Comparison of ENCODE assay signal across 1 cellular context in the genomic region with DNA sequence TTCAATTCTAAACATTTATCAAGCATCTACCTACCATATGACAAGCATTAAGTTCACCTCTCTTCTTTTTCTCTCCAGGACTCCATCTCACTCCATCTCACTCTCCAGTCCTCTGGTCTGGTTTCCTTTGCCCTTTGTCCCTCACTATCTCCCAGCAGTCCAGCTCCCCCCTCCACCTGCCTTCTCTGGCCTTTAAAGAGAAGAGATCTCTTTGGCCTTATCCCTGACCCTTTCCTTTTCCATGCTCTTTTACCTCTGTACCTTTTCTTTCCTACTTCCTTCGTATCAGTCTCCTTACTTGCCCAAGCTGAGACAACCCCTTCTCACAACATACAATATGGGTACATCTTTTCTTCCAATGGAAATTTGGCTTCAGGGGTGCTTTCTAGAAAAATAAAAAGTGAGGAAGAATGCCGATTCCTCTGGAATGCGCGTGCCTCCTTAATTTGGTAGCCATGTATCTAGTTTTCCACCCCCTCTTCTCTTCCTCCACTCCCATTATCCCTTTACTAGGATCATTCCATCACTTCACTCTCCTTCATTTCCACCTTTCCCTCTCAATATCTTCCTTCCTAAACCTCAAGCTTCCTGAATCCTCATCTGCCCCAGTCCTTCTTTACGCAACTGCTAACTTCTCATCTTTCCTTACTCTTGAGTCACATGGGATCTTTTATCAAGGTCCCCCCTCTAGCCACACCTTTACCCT.
TF ChIP-seq lines count a peak whose summit lies in the region.

No MANE protein-coding gene starts in this region.

TF ChIP-seq in H1, 55 proteins besides CTCF, POLR2A, EP300 and RAD21:
- TF ChIP-seq TAF1 (IDR thresholded peaks at IDR 0.05; ENCODE audit: low read depth, low read length), result no peak
- TF ChIP-seq, protein P1, sequence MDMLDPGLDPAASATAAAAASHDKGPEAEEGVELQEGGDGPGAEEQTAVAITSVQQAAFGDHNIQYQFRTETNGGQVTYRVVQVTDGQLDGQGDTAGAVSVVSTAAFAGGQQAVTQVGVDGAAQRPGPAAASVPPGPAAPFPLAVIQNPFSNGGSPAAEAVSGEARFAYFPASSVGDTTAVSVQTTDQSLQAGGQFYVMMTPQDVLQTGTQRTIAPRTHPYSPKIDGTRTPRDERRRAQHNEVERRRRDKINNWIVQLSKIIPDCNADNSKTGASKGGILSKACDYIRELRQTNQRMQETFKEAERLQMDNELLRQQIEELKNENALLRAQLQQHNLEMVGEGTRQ (IDR thresholded peaks at IDR 0.05; ENCODE audit: low read length), result no peak
- no peak for TF ChIP-seq BCL11A (IDR thresholded peaks at IDR 0.05; ENCODE audit: low read depth in 2 of 2, low read length in 2 of 2)
- TF ChIP-seq HDAC2 (IDR thresholded peaks at IDR 0.05; ENCODE audit: borderline replicate concordance in 1 of 2, low read depth in 2 of 2, low read length in 2 of 2), result no peak
- TF ChIP-seq, protein P2, sequence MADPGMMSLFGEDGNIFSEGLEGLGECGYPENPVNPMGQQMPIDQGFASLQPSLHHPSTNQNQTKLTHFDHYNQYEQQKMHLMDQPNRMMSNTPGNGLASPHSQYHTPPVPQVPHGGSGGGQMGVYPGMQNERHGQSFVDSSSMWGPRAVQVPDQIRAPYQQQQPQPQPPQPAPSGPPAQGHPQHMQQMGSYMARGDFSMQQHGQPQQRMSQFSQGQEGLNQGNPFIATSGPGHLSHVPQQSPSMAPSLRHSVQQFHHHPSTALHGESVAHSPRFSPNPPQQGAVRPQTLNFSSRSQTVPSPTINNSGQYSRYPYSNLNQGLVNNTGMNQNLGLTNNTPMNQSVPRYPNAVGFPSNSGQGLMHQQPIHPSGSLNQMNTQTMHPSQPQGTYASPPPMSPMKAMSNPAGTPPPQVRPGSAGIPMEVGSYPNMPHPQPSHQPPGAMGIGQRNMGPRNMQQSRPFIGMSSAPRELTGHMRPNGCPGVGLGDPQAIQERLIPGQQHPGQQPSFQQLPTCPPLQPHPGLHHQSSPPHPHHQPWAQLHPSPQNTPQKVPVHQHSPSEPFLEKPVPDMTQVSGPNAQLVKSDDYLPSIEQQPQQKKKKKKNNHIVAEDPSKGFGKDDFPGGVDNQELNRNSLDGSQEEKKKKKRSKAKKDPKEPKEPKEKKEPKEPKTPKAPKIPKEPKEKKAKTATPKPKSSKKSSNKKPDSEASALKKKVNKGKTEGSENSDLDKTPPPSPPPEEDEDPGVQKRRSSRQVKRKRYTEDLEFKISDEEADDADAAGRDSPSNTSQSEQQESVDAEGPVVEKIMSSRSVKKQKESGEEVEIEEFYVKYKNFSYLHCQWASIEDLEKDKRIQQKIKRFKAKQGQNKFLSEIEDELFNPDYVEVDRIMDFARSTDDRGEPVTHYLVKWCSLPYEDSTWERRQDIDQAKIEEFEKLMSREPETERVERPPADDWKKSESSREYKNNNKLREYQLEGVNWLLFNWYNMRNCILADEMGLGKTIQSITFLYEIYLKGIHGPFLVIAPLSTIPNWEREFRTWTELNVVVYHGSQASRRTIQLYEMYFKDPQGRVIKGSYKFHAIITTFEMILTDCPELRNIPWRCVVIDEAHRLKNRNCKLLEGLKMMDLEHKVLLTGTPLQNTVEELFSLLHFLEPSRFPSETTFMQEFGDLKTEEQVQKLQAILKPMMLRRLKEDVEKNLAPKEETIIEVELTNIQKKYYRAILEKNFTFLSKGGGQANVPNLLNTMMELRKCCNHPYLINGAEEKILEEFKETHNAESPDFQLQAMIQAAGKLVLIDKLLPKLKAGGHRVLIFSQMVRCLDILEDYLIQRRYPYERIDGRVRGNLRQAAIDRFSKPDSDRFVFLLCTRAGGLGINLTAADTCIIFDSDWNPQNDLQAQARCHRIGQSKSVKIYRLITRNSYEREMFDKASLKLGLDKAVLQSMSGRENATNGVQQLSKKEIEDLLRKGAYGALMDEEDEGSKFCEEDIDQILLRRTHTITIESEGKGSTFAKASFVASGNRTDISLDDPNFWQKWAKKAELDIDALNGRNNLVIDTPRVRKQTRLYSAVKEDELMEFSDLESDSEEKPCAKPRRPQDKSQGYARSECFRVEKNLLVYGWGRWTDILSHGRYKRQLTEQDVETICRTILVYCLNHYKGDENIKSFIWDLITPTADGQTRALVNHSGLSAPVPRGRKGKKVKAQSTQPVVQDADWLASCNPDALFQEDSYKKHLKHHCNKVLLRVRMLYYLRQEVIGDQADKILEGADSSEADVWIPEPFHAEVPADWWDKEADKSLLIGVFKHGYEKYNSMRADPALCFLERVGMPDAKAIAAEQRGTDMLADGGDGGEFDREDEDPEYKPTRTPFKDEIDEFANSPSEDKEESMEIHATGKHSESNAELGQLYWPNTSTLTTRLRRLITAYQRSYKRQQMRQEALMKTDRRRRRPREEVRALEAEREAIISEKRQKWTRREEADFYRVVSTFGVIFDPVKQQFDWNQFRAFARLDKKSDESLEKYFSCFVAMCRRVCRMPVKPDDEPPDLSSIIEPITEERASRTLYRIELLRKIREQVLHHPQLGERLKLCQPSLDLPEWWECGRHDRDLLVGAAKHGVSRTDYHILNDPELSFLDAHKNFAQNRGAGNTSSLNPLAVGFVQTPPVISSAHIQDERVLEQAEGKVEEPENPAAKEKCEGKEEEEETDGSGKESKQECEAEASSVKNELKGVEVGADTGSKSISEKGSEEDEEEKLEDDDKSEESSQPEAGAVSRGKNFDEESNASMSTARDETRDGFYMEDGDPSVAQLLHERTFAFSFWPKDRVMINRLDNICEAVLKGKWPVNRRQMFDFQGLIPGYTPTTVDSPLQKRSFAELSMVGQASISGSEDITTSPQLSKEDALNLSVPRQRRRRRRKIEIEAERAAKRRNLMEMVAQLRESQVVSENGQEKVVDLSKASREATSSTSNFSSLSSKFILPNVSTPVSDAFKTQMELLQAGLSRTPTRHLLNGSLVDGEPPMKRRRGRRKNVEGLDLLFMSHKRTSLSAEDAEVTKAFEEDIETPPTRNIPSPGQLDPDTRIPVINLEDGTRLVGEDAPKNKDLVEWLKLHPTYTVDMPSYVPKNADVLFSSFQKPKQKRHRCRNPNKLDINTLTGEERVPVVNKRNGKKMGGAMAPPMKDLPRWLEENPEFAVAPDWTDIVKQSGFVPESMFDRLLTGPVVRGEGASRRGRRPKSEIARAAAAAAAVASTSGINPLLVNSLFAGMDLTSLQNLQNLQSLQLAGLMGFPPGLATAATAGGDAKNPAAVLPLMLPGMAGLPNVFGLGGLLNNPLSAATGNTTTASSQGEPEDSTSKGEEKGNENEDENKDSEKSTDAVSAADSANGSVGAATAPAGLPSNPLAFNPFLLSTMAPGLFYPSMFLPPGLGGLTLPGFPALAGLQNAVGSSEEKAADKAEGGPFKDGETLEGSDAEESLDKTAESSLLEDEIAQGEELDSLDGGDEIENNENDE (IDR thresholded peaks at IDR 0.05; ENCODE audit: insufficient replicate concordance, low read length), result no peak
- no peak for TF ChIP-seq CBX5 (IDR thresholded peaks at IDR 0.05; ENCODE audit: low read depth, low read length)
- TF ChIP-seq, protein P3, sequence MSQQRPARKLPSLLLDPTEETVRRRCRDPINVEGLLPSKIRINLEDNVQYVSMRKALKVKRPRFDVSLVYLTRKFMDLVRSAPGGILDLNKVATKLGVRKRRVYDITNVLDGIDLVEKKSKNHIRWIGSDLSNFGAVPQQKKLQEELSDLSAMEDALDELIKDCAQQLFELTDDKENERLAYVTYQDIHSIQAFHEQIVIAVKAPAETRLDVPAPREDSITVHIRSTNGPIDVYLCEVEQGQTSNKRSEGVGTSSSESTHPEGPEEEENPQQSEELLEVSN (IDR thresholded peaks at IDR 0.05), result no peak
- TF ChIP-seq POU5F1 (IDR thresholded peaks at IDR 0.05; ENCODE audit: low read depth, low read length), result no peak
- TF ChIP-seq JUN (IDR thresholded peaks at IDR 0.05; ENCODE audit: low read depth, low read length), result no peak
- TF ChIP-seq SP2 (IDR thresholded peaks at IDR 0.05; ENCODE audit: low read length), result no peak
- TF ChIP-seq CEBPB (IDR thresholded peaks at IDR 0.05; ENCODE audit: low read depth, low read length), result no peak
